16 cellular contexts compared by ENCODE assay signal in genomic region chr1:17273096-17273495, GRCh38. TPM values are rescaled to one million over a fixed set of nuclear protein-coding genes. Genes with fewer than 3 reads are reported as not detected.
A peak's percentile ranks its signal among the peaks of the same experiment; 100 is the strongest.
DNase-seq lines count a peak whose midpoint lies in the region; ATAC-seq and TF ChIP-seq lines count a peak whose summit lies in the region.
"Had no signal": no experiment of that assay in that cellular context is flagged by ENCODE, and none has a peak within 500 bp of the region (broad histone marks: within the 10 kb centered on the region; RNA-seq: fewer than 3 reads in every experiment).

No MANE protein-coding gene starts in this region.

- DNase-seq in GM23338 (ENCODE audit: low spot score) (no peak), RWPE1 (ENCODE audit: low spot score) (no peak), left colon (no peak), osteoblast (ENCODE audit: insufficient read length, low spot score, missing footprints) (peak; percentile 5), NCI-H1105 treated with DMSO at 0.1 percent for 48 hours (lab: John Stamatoyannopoulos, UW) (no peak), SW480 (ENCODE audit: low spot score) (no peak), heart left ventricle (no peak)
- no peak for DNase-seq in activated T-helper 1 cell treated with anti-CD3 and anti-CD28 coated beads, Interleukin-12 subunit alpha, Interleukin-12 subunit beta, Interleukin-2, Interleukin-4 antibody, amounts not matched to agents 30 ng/mL and 10 ng/mL and 1 ng/mL, durations not matched to agents 14 hours and 24 hours and 36 hours (ENCODE audit: low spot score)
- DNase-seq: BE2C; CD8-positive, alpha-beta T cell; COR-L47; DMS153; DMS79 treated with DMSO at 0.1 percent for 48 hours; EL had no signal

- CTCF ChIA-PET in RWPE1 (lab: Yijun Ruan, JAX), result no interaction called here

- ATAC-seq in GM23338, result no peak
- ATAC-seq in left colon, result peak; percentile 12
- no peak for ATAC-seq in heart left ventricle
- ATAC-seq: CD8-positive, alpha-beta T cell had no signal

- TF ChIP-seq CTCF in GM23338 (conservative IDR thresholded peaks at IDR 0.05; ENCODE audit: low read depth in 2 of 2) (no peak), RWPE1 (conservative IDR thresholded peaks at IDR 0.05; ENCODE audit: low read depth) (no peak), osteoblast (IDR thresholded peaks at IDR 0.05; ENCODE audit: extremely low read depth, low read depth, low read length) (no peak), heart left ventricle (IDR thresholded peaks at IDR 0.05) (no peak)

- TF ChIP-seq POLR2A in heart left ventricle (IDR thresholded peaks at IDR 0.05), result no peak

- H2AFZ ChIP-seq in GM23338 (0 out of 2 replicates have a peak overlapping the region, but pooled peaks have one; percentile 18), osteoblast (ENCODE audit: low read length) (no peak overlapping the region)

- H3K4me3 Mint-ChIP-seq in GM23338, result no peak overlapping the region
- H3K4me3 Mint-ChIP-seq in activated T-helper 1 cell treated with anti-CD3 and anti-CD28 coated beads, Interleukin-12 subunit alpha, Interleukin-12 subunit beta, Interleukin-2, Interleukin-4 antibody, amounts not matched to agents 30 ng/mL and 10 ng/mL and 1 ng/mL, durations not matched to agents 14 hours and 24 hours and 36 hours, result no peak overlapping the region
- H3K4me3 Mint-ChIP-seq: CD8-positive, alpha-beta T cell had no signal

- H3K27ac ChIP-seq in GM23338 (ENCODE audit: low read depth) (no peak overlapping the region), RWPE1 (peak overlapping the region; percentile 57), osteoblast (ENCODE audit: low read depth, low read length) (no peak overlapping the region), heart left ventricle (no peak overlapping the region)
- H3K27ac ChIP-seq: C4-2B, HL-60 had no signal

- H3K79me2 ChIP-seq in GM23338 (replicated peaks; ENCODE audit: insufficient read depth) (no peaks in the 10 kb centered on the region), osteoblast (ENCODE audit: insufficient read depth, low read length) (no peaks in the 10 kb centered on the region)

- intact Hi-C loops in left colon (cut with DNase I, micrococcal nuclease) (no loop called here), heart left ventricle (cut with DNase I) (no loop called here)
- intact Hi-C loops in activated T-helper 1 cell treated with anti-CD3 and anti-CD28 coated beads, Interleukin-12 subunit alpha, Interleukin-12 subunit beta, Interleukin-2, Interleukin-4 antibody, amounts not matched to agents 30 ng/mL and 10 ng/mL and 1 ng/mL, durations not matched to agents 14 hours and 24 hours and 36 hours (cut with micrococcal nuclease), result no loop called here

- H3K27ac Mint-ChIP-seq in GM23338, result 0 out of 2 replicates have a peak overlapping the region, but pooled peaks have one; percentile 67
- no peak overlapping the region for H3K27ac Mint-ChIP-seq in activated T-helper 1 cell treated with anti-CD3 and anti-CD28 coated beads, Interleukin-12 subunit alpha, Interleukin-12 subunit beta, Interleukin-2, Interleukin-4 antibody, amounts not matched to agents 30 ng/mL and 10 ng/mL and 1 ng/mL, durations not matched to agents 14 hours and 24 hours and 36 hours
- H3K27ac Mint-ChIP-seq: CD8-positive, alpha-beta T cell had no signal

- no peaks in the 10 kb centered on the region for H3K27me3 ChIP-seq in GM23338 (ENCODE audit: insufficient read depth)
- peaks cover 2% of the 10 kb centered on the region for H3K27me3 ChIP-seq in osteoblast (ENCODE audit: insufficient read depth, low read length)
- peaks cover 0 to 36% (median 8%) of the 10 kb centered on the region in 9 donors for H3K27me3 ChIP-seq in heart left ventricle
- H3K27me3 ChIP-seq: BE2C had no signal

- H3K4me1 Mint-ChIP-seq in GM23338, result no peaks in the 10 kb centered on the region
- no peaks in the 10 kb centered on the region for H3K4me1 Mint-ChIP-seq in activated T-helper 1 cell treated with anti-CD3 and anti-CD28 coated beads, Interleukin-12 subunit alpha, Interleukin-12 subunit beta, Interleukin-2, Interleukin-4 antibody, amounts not matched to agents 30 ng/mL and 10 ng/mL and 1 ng/mL, durations not matched to agents 14 hours and 24 hours and 36 hours (ENCODE audit: low read depth)

- H3F3A ChIP-seq in GM23338 (replicated peaks; ENCODE audit: low read depth), result no peaks in the 10 kb centered on the region

- H3K4me3 ChIP-seq in GM23338 (no peak overlapping the region), osteoblast (ENCODE audit: insufficient read depth, low read length) (no peak overlapping the region), heart left ventricle (no peak overlapping the region)

- 45 to 67% (median 61%) methylated on average over 4 to 13 of the region's 13 CpGs for WGBS in heart left ventricle, 4 donors

- H3K4me1 ChIP-seq in GM23338 (ENCODE audit: insufficient read depth), result no peaks in the 10 kb centered on the region
- no peaks in the 10 kb centered on the region for H3K4me1 ChIP-seq in osteoblast (ENCODE audit: insufficient read depth, low read length)
- no peaks in the 10 kb centered on the region for H3K4me1 ChIP-seq in heart left ventricle
- H3K4me1 ChIP-seq: BE2C had no signal

- no peaks in the 10 kb centered on the region; the same call in 2 of the 3 replicates for H3K9me3 Mint-ChIP-seq in GM23338
- H3K9me3 Mint-ChIP-seq in activated T-helper 1 cell treated with anti-CD3 and anti-CD28 coated beads, Interleukin-12 subunit alpha, Interleukin-12 subunit beta, Interleukin-2, Interleukin-4 antibody, amounts not matched to agents 30 ng/mL and 10 ng/mL and 1 ng/mL, durations not matched to agents 14 hours and 24 hours and 36 hours, result no peaks in the 10 kb centered on the region
- H3K9me3 Mint-ChIP-seq: CD8-positive, alpha-beta T cell had no signal

- H3K9me3 ChIP-seq in osteoblast (ENCODE audit: low read depth, low read length), result no peaks in the 10 kb centered on the region
- H3K9me3 ChIP-seq in heart left ventricle, result no peaks in the 10 kb centered on the region
- H3K9me3 ChIP-seq: BE2C had no signal

- peaks cover 4% of the 10 kb centered on the region for H3K27me3 Mint-ChIP-seq in GM23338 (ENCODE audit: insufficient read depth, low read depth, poor library complexity)
- H3K27me3 Mint-ChIP-seq in activated T-helper 1 cell treated with anti-CD3 and anti-CD28 coated beads, Interleukin-12 subunit alpha, Interleukin-12 subunit beta, Interleukin-2, Interleukin-4 antibody, amounts not matched to agents 30 ng/mL and 10 ng/mL and 1 ng/mL, durations not matched to agents 14 hours and 24 hours and 36 hours (ENCODE audit: insufficient read depth), result no peaks in the 10 kb centered on the region

- H4K20me1 ChIP-seq in GM23338 (replicated peaks; ENCODE audit: insufficient read depth) (no peaks in the 10 kb centered on the region; the same call in 1 of the 2 replicates), osteoblast (ENCODE audit: insufficient read depth, low read length) (no peaks in the 10 kb centered on the region)

- H3K36me3 ChIP-seq in GM23338 (ENCODE audit: insufficient read depth) (no peaks in the 10 kb centered on the region), osteoblast (ENCODE audit: insufficient read depth, low read length) (no peaks in the 10 kb centered on the region), heart left ventricle (no peaks in the 10 kb centered on the region)
- H3K36me3 ChIP-seq: BE2C had no signal

- no peaks in the 10 kb centered on the region for H3K9me2 ChIP-seq in GM23338 (ENCODE audit: insufficient read depth)

- no peak overlapping the region for H3K4me2 ChIP-seq in GM23338
- H3K4me2 ChIP-seq in osteoblast (ENCODE audit: insufficient read depth, low read length), result no peak overlapping the region

- no peaks in the 10 kb centered on the region for H3K36me3 Mint-ChIP-seq in GM23338 (ENCODE audit: low read depth)
- H3K36me3 Mint-ChIP-seq in activated T-helper 1 cell treated with anti-CD3 and anti-CD28 coated beads, Interleukin-12 subunit alpha, Interleukin-12 subunit beta, Interleukin-2, Interleukin-4 antibody, amounts not matched to agents 30 ng/mL and 10 ng/mL and 1 ng/mL, durations not matched to agents 14 hours and 24 hours and 36 hours (ENCODE audit: low read depth), result no peaks in the 10 kb centered on the region
- H3K36me3 Mint-ChIP-seq: CD8-positive, alpha-beta T cell had no signal

- POLR2A ChIA-PET in RWPE1 (lab: Yijun Ruan, JAX; ENCODE audit: low non-redundant PET), result no interaction called here

TF ChIP-seq in GM23338, 12 proteins besides CTCF, POLR2A, EP300 and RAD21 (continues in another document):
- TF ChIP-seq POLR2AphosphoS5 (IDR thresholded peaks at IDR 0.05; ENCODE audit: low read depth) (no peak), JUNB (IDR thresholded peaks at IDR 0.05; ENCODE audit: unreplicated experiment) (no peak), EZH2phosphoT487 (IDR thresholded peaks at IDR 0.05; ENCODE audit: unreplicated experiment) (no peak)

RNA-seq across cellular contexts. Expression of gene PADI3, which starts 24.2 kb away (rescaled TPM):
- 0.58 and 0.80 TPM in 2 replicates for total RNA-seq in GM23338 (2014; rRNA removed; shearing (Covaris generic))
- polyA plus RNA-seq in GM23338 (2016; fragmentation: Nextera tagmentation; extraction: Ambion mirVana), result 0.21 and 0.37 TPM in 2 replicates
- total RNA-seq in left colon, result not detected
- not detected in 2 replicates for total RNA-seq in osteoblast
- total RNA-seq in activated T-helper 1 cell treated with anti-CD3 and anti-CD28 coated beads, Interleukin-12 subunit alpha, Interleukin-12 subunit beta, Interleukin-2, Interleukin-4 antibody, amounts not matched to agents 30 ng/mL and 10 ng/mL and 1 ng/mL, durations not matched to agents 14 hours and 24 hours and 36 hours, result not detected in 2 replicates
- total RNA-seq in heart left ventricle, result not detected
- not detected for polyA plus RNA-seq in heart left ventricle
- total RNA-seq: CD8-positive, alpha-beta T cell had no signal

RNA-seq across cellular contexts. Expression of gene PADI4, which starts 34.9 kb away (rescaled TPM):
- total RNA-seq in GM23338 (2014; rRNA removed; shearing (Covaris generic)), result 0.08 and 0.52 TPM in 2 replicates
- polyA plus RNA-seq in GM23338 (2016; fragmentation: Nextera tagmentation; extraction: Ambion mirVana) (0.45 TPM in 1 of 2 replicates, not detected in the other), heart left ventricle (under 1 TPM; 0.08 to 0.35 TPM)
- total RNA-seq in left colon (not detected), osteoblast (not detected in 2 replicates), heart left ventricle (1 to 10 TPM in 2 of 9 donors, under 1 TPM in 5, not detected in 2; 0.25 to 2.3 (median 0.42) TPM)
- total RNA-seq in activated T-helper 1 cell treated with anti-CD3 and anti-CD28 coated beads, Interleukin-12 subunit alpha, Interleukin-12 subunit beta, Interleukin-2, Interleukin-4 antibody, amounts not matched to agents 30 ng/mL and 10 ng/mL and 1 ng/mL, durations not matched to agents 14 hours and 24 hours and 36 hours, result 0.17 TPM in 1 of 2 replicates, not detected in the other
